ENCODE assay signal across 9 cellular contexts in the genomic region with DNA sequence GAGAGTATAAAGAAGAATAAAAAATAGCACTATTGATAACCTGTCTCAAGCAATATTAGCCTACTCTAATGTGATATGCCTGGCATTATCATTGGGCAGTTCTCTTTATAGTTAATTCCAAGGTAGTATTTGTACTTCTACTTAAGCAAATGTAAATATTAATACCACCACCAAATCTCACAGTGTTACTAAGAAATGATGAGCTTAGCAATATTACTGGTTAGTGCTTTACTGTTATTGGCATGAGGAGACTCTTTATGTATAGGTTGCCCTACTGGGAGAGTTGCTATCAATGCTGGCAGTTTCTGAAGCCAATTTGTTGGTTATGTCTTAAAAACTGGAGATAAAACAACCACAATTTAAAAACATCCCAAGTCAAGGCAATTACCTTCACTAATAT.
"Had no signal": no experiment of that assay in that cellular context is flagged by ENCODE, and none has a peak within 500 bp of the region (broad histone marks: within the 10 kb centered on the region; RNA-seq: fewer than 3 reads in every experiment).

No MANE protein-coding gene starts in this region.

- DNase-seq: GM23248, GOT3, H7, HFFc6, KG1 had no signal

- H3K9me3 ChIP-seq: HAP-1 had no signal

- H3K4me1 ChIP-seq: HAP-1 had no signal

- H2AFZ ChIP-seq: GM23248 had no signal

- H3K9me3 Mint-ChIP-seq: HFFc6, IgD-negative memory B cell had no signal

- H3K27ac Mint-ChIP-seq: HFFc6, IgD-negative memory B cell had no signal

- H3K27ac ChIP-seq: GM23248, HL-60 had no signal

- H3K36me3 Mint-ChIP-seq: IgD-negative memory B cell had no signal

- H3K9ac ChIP-seq: GM23248 had no signal

- H3K4me3 Mint-ChIP-seq: HFFc6, IgD-negative memory B cell had no signal

- ATAC-seq: HCT116 had no signal

- H3K4me1 Mint-ChIP-seq: IgD-negative memory B cell had no signal

- H3K4me3 ChIP-seq: GM23248, HAP-1 had no signal
